ENCODE assay signal across 28 cellular contexts in genomic region chr17:11922634-11923033, GRCh38.
"Had no signal": no experiment of that assay in that cellular context is flagged by ENCODE, and none has a peak within 500 bp of the region (broad histone marks: within the 10 kb centered on the region; RNA-seq: fewer than 3 reads in every experiment).

No MANE protein-coding gene starts in this region.

- H3K4me3 ChIP-seq: ascending aorta, breast epithelium, cardiac muscle cell, coronary artery, dorsolateral prefrontal cortex, esophagus muscularis mucosa, gastroesophageal sphincter, heart right ventricle had no signal

- ATAC-seq: activated naive CD4-positive, alpha-beta T cell treated with anti-CD3 and anti-CD28 coated beads, Interleukin-2, amount 50 U/mL, for 72 hours; activated T-cell treated with anti-CD3 and anti-CD28 coated beads, Interleukin-2, amount 50 U/mL, for 72 hours; foreskin keratinocyte; gastroesophageal sphincter; heart right ventricle; T-helper 17 cell; WTC11 had no signal

- H3K27ac ChIP-seq: ascending aorta, breast epithelium, cardiac muscle cell, coronary artery, dorsolateral prefrontal cortex, esophagus muscularis mucosa, foreskin keratinocyte, gastroesophageal sphincter, heart right ventricle, VCaP had no signal

- H3K36me3 ChIP-seq: ascending aorta, breast epithelium, cardiac muscle cell, esophagus muscularis mucosa, gastroesophageal sphincter, heart right ventricle had no signal

- H3K9me3 ChIP-seq: ascending aorta, breast epithelium, esophagus muscularis mucosa, gastroesophageal sphincter had no signal

- H3K4me1 ChIP-seq: ascending aorta, breast epithelium, foreskin keratinocyte, gastroesophageal sphincter had no signal

- DNase-seq: activated CD4-positive, alpha-beta memory T cell treated with anti-CD3 and anti-CD28 coated beads, Interleukin-2, amount 10 ng/mL, durations not matched to agents 7 days and 5 days; activated CD4-positive, alpha-beta T cell treated with anti-CD3 and anti-CD28 coated beads for 1 hour; activated CD4-positive, alpha-beta T cell treated with anti-CD3 and anti-CD28 coated beads for 4 hours; activated CD4-positive, alpha-beta T cell treated with anti-CD3 and anti-CD28 coated beads, Interleukin-2, amount 10 ng/mL, durations not matched to agents 7 days and 5 days; activated CD4-positive, alpha-beta T cell treated with anti-CD3 and anti-CD28 coated beads, Interleukin-2, amount 50 U/mL, for 4 hours; activated CD8-positive, alpha-beta memory T cell treated with anti-CD3 and anti-CD28 coated beads, Interleukin-2, amount 50 U/mL, for 48 hours; activated gamma-delta T cell; activated naive CD4-positive, alpha-beta T cell; activated naive CD4-positive, alpha-beta T cell treated with anti-CD3 and anti-CD28 coated beads, Interleukin-2, amount 10 ng/mL, durations not matched to agents 7 days and 5 days; activated naive CD8-positive, alpha-beta T cell treated with anti-CD3 and anti-CD28 coated beads, Interleukin-2, amount 10 ng/mL, durations not matched to agents 7 days and 5 days; activated T-cell treated with anti-CD3 and anti-CD28 coated beads for 4 hours; activated T-cell treated with anti-CD3 and anti-CD28 coated beads, Interleukin-2, amount 50 U/mL, for 24 hours; activated T-cell treated with anti-CD3 and anti-CD28 coated beads, Interleukin-2, amount 50 U/mL, for 72 hours; dorsolateral prefrontal cortex; effector memory CD4-positive, alpha-beta T cell; foreskin keratinocyte; heart right ventricle; T-helper 1 cell; T-helper 17 cell had no signal

- H3K27me3 ChIP-seq: ascending aorta, breast epithelium, cardiac muscle cell, dorsolateral prefrontal cortex, esophagus muscularis mucosa, foreskin keratinocyte, gastroesophageal sphincter had no signal
